Comparison of ENCODE assay signal across 1 cellular context in the genomic region with DNA sequence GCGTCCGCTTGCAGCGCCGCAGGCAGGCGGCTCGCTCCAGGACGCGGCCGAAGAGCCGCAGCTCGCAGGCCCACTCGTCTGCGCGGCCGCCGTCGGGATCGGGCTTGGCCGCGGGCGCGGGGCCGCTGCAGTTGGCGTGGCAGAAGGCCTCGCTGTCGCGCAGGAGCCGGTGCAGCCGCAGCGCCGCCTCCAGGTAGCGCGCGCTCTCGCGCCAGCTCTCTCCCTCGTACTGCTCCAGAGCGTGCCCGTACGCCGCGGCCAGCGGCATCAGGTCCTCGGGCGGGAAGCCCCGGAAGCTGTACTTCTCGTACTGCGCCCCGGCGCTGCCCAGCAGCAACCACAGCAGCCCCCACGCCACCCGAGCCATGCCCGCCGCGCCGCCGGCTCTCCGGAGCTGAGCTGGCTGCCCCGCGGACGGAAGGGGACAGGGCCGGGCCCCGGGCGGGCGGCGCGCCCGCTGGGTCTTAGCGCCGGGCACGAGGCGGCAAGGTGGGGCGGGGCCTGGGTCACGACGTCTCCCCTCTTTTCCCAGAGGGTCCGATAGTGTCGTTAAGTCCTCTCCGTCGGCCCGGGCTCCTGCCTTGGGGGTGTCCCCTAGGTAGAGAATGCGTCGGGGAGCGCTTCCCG.
A peak's percentile ranks its signal among the peaks of the same experiment; 100 is the strongest.
TF ChIP-seq lines count a peak whose summit lies in the region.

A gene with protein sequence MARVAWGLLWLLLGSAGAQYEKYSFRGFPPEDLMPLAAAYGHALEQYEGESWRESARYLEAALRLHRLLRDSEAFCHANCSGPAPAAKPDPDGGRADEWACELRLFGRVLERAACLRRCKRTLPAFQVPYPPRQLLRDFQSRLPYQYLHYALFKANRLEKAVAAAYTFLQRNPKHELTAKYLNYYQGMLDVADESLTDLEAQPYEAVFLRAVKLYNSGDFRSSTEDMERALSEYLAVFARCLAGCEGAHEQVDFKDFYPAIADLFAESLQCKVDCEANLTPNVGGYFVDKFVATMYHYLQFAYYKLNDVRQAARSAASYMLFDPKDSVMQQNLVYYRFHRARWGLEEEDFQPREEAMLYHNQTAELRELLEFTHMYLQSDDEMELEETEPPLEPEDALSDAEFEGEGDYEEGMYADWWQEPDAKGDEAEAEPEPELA (minus strand): TSS at position 401 of the 627 bp plus-strand sequence. CDS start 34 bp downstream, at position 367.

TF ChIP-seq in GM12878, 131 proteins besides CTCF, POLR2A, EP300 and RAD21 (continued from another document):
- TF ChIP-seq, protein P1, sequence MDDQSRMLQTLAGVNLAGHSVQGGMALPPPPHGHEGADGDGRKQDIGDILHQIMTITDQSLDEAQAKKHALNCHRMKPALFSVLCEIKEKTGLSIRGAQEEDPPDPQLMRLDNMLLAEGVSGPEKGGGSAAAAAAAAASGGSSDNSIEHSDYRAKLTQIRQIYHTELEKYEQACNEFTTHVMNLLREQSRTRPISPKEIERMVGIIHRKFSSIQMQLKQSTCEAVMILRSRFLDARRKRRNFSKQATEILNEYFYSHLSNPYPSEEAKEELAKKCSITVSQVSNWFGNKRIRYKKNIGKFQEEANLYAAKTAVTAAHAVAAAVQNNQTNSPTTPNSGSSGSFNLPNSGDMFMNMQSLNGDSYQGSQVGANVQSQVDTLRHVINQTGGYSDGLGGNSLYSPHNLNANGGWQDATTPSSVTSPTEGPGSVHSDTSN (IDR thresholded peaks at IDR 0.05; ENCODE audit: insufficient replicate concordance, low read depth, low read length): no peak
- TF ChIP-seq TARDBP (IDR thresholded peaks at IDR 0.05; ENCODE audit: borderline replicate concordance) (peak; percentile 39; the same call in 1 of the 2 replicates), GABPA (IDR thresholded peaks at IDR 0.05; ENCODE audit: low read depth) (no peak), RB1 (IDR thresholded peaks at IDR 0.05; ENCODE audit: borderline replicate concordance) (peak; percentile 83; the same call in 1 of the 2 replicates), NRF1 (conservative IDR thresholded peaks at IDR 0.05; ENCODE audit: low read depth, low read length) (no peak), TCF7 (IDR thresholded peaks at IDR 0.05; ENCODE audit: borderline replicate concordance) (no peak), MEF2B (IDR thresholded peaks at IDR 0.05; ENCODE audit: partially characterized antibody, poor library complexity, severe bottlenecking) (no peak), KAT2A (conservative IDR thresholded peaks at IDR 0.05; ENCODE audit: control insufficient read depth, low read depth, low read length) (no peak), SIN3A (IDR thresholded peaks at IDR 0.05; ENCODE audit: low read depth, low read length) (0 out of 2 replicates have a peak, but pooled peaks have one; percentile 46), POU2F2 (IDR thresholded peaks at IDR 0.05; ENCODE audit: borderline replicate concordance, low read depth, low read length) (no peak), SMAD1 (IDR thresholded peaks at IDR 0.05; ENCODE audit: low read depth, partially characterized antibody) (no peak), CREM (IDR thresholded peaks at IDR 0.05; ENCODE audit: low read depth) (peak; percentile 22; the same call in 1 of the 2 replicates), CBX3 (IDR thresholded peaks at IDR 0.05; ENCODE audit: borderline replicate concordance, low read depth) (no peak), NBN (IDR thresholded peaks at IDR 0.05) (no peak), FOS (IDR thresholded peaks at IDR 0.05; ENCODE audit: borderline replicate concordance, extremely low read depth, insufficient read length) (no peak), NFYA (IDR thresholded peaks at IDR 0.05; ENCODE audit: borderline replicate concordance, low read depth, low read length) (no peak), BRCA1 (IDR thresholded peaks at IDR 0.05; ENCODE audit: low read depth, low read length) (no peak), TBL1XR1 (IDR thresholded peaks at IDR 0.05; ENCODE audit: low read depth, low read length) (no peak)
- TF ChIP-seq, protein P2, sequence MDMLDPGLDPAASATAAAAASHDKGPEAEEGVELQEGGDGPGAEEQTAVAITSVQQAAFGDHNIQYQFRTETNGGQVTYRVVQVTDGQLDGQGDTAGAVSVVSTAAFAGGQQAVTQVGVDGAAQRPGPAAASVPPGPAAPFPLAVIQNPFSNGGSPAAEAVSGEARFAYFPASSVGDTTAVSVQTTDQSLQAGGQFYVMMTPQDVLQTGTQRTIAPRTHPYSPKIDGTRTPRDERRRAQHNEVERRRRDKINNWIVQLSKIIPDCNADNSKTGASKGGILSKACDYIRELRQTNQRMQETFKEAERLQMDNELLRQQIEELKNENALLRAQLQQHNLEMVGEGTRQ (IDR thresholded peaks at IDR 0.05; ENCODE audit: borderline replicate concordance, low read depth, low read length): no peak
- TF ChIP-seq, protein P3, sequence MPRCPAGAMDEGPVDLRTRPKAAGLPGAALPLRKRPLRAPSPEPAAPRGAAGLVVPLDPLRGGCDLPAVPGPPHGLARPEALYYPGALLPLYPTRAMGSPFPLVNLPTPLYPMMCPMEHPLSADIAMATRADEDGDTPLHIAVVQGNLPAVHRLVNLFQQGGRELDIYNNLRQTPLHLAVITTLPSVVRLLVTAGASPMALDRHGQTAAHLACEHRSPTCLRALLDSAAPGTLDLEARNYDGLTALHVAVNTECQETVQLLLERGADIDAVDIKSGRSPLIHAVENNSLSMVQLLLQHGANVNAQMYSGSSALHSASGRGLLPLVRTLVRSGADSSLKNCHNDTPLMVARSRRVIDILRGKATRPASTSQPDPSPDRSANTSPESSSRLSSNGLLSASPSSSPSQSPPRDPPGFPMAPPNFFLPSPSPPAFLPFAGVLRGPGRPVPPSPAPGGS (IDR thresholded peaks at IDR 0.05; ENCODE audit: borderline replicate concordance, insufficient read depth, low read depth, low read length, poor library complexity, severe bottlenecking): no peak
- TF ChIP-seq, protein P4, sequence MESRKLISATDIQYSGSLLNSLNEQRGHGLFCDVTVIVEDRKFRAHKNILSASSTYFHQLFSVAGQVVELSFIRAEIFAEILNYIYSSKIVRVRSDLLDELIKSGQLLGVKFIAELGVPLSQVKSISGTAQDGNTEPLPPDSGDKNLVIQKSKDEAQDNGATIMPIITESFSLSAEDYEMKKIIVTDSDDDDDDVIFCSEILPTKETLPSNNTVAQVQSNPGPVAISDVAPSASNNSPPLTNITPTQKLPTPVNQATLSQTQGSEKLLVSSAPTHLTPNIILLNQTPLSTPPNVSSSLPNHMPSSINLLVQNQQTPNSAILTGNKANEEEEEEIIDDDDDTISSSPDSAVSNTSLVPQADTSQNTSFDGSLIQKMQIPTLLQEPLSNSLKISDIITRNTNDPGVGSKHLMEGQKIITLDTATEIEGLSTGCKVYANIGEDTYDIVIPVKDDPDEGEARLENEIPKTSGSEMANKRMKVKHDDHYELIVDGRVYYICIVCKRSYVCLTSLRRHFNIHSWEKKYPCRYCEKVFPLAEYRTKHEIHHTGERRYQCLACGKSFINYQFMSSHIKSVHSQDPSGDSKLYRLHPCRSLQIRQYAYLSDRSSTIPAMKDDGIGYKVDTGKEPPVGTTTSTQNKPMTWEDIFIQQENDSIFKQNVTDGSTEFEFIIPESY (IDR thresholded peaks at IDR 0.05): no peak
- TF ChIP-seq, protein P5, sequence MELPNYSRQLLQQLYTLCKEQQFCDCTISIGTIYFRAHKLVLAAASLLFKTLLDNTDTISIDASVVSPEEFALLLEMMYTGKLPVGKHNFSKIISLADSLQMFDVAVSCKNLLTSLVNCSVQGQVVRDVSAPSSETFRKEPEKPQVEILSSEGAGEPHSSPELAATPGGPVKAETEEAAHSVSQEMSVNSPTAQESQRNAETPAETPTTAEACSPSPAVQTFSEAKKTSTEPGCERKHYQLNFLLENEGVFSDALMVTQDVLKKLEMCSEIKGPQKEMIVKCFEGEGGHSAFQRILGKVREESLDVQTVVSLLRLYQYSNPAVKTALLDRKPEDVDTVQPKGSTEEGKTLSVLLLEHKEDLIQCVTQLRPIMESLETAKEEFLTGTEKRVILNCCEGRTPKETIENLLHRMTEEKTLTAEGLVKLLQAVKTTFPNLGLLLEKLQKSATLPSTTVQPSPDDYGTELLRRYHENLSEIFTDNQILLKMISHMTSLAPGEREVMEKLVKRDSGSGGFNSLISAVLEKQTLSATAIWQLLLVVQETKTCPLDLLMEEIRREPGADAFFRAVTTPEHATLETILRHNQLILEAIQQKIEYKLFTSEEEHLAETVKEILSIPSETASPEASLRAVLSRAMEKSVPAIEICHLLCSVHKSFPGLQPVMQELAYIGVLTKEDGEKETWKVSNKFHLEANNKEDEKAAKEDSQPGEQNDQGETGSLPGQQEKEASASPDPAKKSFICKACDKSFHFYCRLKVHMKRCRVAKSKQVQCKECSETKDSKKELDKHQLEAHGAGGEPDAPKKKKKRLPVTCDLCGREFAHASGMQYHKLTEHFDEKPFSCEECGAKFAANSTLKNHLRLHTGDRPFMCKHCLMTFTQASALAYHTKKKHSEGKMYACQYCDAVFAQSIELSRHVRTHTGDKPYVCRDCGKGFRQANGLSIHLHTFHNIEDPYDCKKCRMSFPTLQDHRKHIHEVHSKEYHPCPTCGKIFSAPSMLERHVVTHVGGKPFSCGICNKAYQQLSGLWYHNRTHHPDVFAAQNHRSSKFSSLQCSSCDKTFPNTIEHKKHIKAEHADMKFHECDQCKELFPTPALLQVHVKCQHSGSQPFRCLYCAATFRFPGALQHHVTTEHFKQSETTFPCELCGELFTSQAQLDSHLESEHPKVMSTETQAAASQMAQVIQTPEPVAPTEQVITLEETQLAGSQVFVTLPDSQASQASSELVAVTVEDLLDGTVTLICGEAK (IDR thresholded peaks at IDR 0.05; ENCODE audit: borderline replicate concordance): no peak
- TF ChIP-seq, protein P6, sequence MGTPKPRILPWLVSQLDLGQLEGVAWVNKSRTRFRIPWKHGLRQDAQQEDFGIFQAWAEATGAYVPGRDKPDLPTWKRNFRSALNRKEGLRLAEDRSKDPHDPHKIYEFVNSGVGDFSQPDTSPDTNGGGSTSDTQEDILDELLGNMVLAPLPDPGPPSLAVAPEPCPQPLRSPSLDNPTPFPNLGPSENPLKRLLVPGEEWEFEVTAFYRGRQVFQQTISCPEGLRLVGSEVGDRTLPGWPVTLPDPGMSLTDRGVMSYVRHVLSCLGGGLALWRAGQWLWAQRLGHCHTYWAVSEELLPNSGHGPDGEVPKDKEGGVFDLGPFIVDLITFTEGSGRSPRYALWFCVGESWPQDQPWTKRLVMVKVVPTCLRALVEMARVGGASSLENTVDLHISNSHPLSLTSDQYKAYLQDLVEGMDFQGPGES (IDR thresholded peaks at IDR 0.05): no peak
